ENCODE assay signal across 16 cellular contexts in the genomic region with DNA sequence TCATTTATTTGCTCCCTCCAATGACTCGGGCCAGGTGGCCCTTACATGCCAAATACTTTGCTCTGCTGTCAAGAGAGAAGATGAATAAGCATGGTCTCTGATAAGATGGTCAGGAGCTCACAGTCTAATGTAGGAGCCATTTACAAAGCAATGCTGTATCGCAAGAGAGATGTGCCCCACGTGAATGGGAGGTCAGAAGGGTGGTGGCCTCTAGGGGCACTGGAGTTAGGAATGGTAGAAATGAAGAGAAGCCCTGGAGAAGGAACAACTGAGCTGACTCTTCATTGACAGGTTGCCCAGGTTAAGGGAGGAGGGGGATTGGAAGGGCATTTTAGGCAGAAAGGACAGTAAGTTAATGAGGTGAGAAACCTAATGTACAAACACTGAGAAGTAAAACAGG.
DNase-seq lines count a peak whose midpoint lies in the region; ATAC-seq and TF ChIP-seq lines count a peak whose summit lies in the region.
"Had no signal": no experiment of that assay in that cellular context is flagged by ENCODE, and none has a peak within 500 bp of the region (broad histone marks: within the 10 kb centered on the region; RNA-seq: fewer than 3 reads in every experiment).

No MANE protein-coding gene starts in this region.

- no peak overlapping the region for H3K18ac ChIP-seq in mesendoderm (ENCODE audit: low read length)

- H3K9ac ChIP-seq in mesendoderm (ENCODE audit: low read length) = no peak overlapping the region
- H3K9ac ChIP-seq: BLaER1 had no signal

- H3K4me3 Mint-ChIP-seq in activated naive CD4-positive, alpha-beta T cell treated with anti-CD3 and anti-CD28 coated beads, Interleukin-2, amount 50 U/mL, for 24 hours = no peak overlapping the region
- H3K4me3 Mint-ChIP-seq in WTC11 = no peak overlapping the region
- H3K4me3 Mint-ChIP-seq: CD14-positive monocyte; CD4-positive, alpha-beta memory T cell; HFFc6 had no signal

- H2BK5ac ChIP-seq in mesendoderm (ENCODE audit: low read length) = no peak overlapping the region

- H3K9me3 Mint-ChIP-seq in activated naive CD4-positive, alpha-beta T cell treated with anti-CD3 and anti-CD28 coated beads, Interleukin-2, amount 50 U/mL, for 24 hours = peaks cover 10% of the 10 kb centered on the region
- H3K9me3 Mint-ChIP-seq in WTC11 = peaks cover 4% of the 10 kb centered on the region; the same call in 1 of the 2 replicates
- H3K9me3 Mint-ChIP-seq: HFFc6 had no signal

- ATAC-seq in WTC11 (peak; percentile 53; the same call in 1 of the 2 replicates), HG03571 (IDR thresholded peaks at IDR 0.05; ENCODE audit: unreplicated experiment) (no peak)
- ATAC-seq: HCT116 had no signal

- no peaks in the 10 kb centered on the region for H3K9me3 ChIP-seq in SJCRH30 (replicated peaks)
- H3K9me3 ChIP-seq: BLaER1 had no signal

- TF ChIP-seq CTCF in WTC11 (IDR thresholded peaks at IDR 0.05) = no peak

- CTCF ChIA-PET in WTC11 (lab: Charles Lee) = interaction anchor here (0.6 kb wide), 1 partner anchor 254 kb away, joined by 3 read pairs; no protein-coding TSS in a partner anchor

- H3K27me3 Mint-ChIP-seq in activated naive CD4-positive, alpha-beta T cell treated with anti-CD3 and anti-CD28 coated beads, Interleukin-2, amount 50 U/mL, for 24 hours = no peaks in the 10 kb centered on the region
- H3K27me3 Mint-ChIP-seq in WTC11 (ENCODE audit: low read depth) = peaks cover 4% of the 10 kb centered on the region; the same call in 1 of the 2 replicates
- H3K27me3 Mint-ChIP-seq: CD4-positive, alpha-beta memory T cell had no signal

- H3K4me1 ChIP-seq in mesendoderm (ENCODE audit: control insufficient read depth, low read depth, low read length) (no peaks in the 10 kb centered on the region), SJCRH30 (0 out of 2 replicates have a peak, but pooled peaks cover 5% of the 10 kb centered on the region)
- H3K4me1 ChIP-seq: BLaER1 had no signal

- no peaks in the 10 kb centered on the region for H3K27me3 ChIP-seq in mesendoderm (ENCODE audit: insufficient read depth, low read length, poor library complexity)
- H3K27me3 ChIP-seq in SJCRH30 = peaks cover 2% of the 10 kb centered on the region; the same call in 1 of the 2 replicates
- H3K27me3 ChIP-seq: BLaER1 had no signal

- no peak overlapping the region for H3K23ac ChIP-seq in mesendoderm (ENCODE audit: low read length)

- H3K36me3 ChIP-seq in mesendoderm (ENCODE audit: control insufficient read depth, insufficient read depth, low read length) = no peaks in the 10 kb centered on the region
- no peaks in the 10 kb centered on the region for H3K36me3 ChIP-seq in SJCRH30
- H3K36me3 ChIP-seq: BLaER1 had no signal

- no peaks in the 10 kb centered on the region for H3K79me1 ChIP-seq in mesendoderm (ENCODE audit: low read length)

- WGBS in mesendoderm (ENCODE audit: extremely low coverage, insufficient coverage, low lambda C conversion rate) = no CpG with 5 or more reads among the region's 3 CpGs

- H2BK120ac ChIP-seq in mesendoderm (ENCODE audit: low read depth, low read length) = no peak overlapping the region

- H3K4me1 Mint-ChIP-seq in activated naive CD4-positive, alpha-beta T cell treated with anti-CD3 and anti-CD28 coated beads, Interleukin-2, amount 50 U/mL, for 24 hours = no peaks in the 10 kb centered on the region
- H3K4me1 Mint-ChIP-seq in WTC11 = peaks cover 8% of the 10 kb centered on the region
- H3K4me1 Mint-ChIP-seq: CD14-positive monocyte; CD4-positive, alpha-beta memory T cell had no signal

- no peak overlapping the region for H2BK15ac ChIP-seq in mesendoderm (replicated peaks; ENCODE audit: low read depth)

- POLR2A ChIA-PET in WTC11 (lab: Charles Lee) = no interaction called here

- H3K27ac ChIP-seq in mesendoderm (ENCODE audit: low read depth, low read length) (no peak overlapping the region), SJCRH30 (no peak overlapping the region)
- H3K27ac ChIP-seq: BLaER1 had no signal

- no peak for DNase-seq in activated naive CD4-positive, alpha-beta T cell treated with anti-CD3 and anti-CD28 coated beads, Interleukin-2, amount 50 U/mL, for 16 hours
- DNase-seq in WTC11 (ENCODE audit: low spot score) = no peak
- peak; percentile 27 for DNase-seq in mesendoderm
- DNase-seq in NCI-H2029 (lab: John Stamatoyannopoulos, UW) = no peak
- DNase-seq in SJCRH30 = no peak
- DNase-seq: 8988T; CD4-positive, alpha-beta memory T cell; DMS153; DMS79; GF-D8; HFFc6 had no signal

- H3K27ac Mint-ChIP-seq in activated naive CD4-positive, alpha-beta T cell treated with anti-CD3 and anti-CD28 coated beads, Interleukin-2, amount 50 U/mL, for 24 hours = peak overlapping the region; percentile 26
- no peak overlapping the region for H3K27ac Mint-ChIP-seq in WTC11
- H3K27ac Mint-ChIP-seq: CD14-positive monocyte; CD4-positive, alpha-beta memory T cell; HFFc6 had no signal

- no peak overlapping the region for H4K5ac ChIP-seq in mesendoderm (ENCODE audit: low read length)

- H2AK5ac ChIP-seq in mesendoderm (ENCODE audit: low read length) = no peak overlapping the region

- no peaks in the 10 kb centered on the region for H3K79me2 ChIP-seq in mesendoderm (ENCODE audit: control insufficient read depth, insufficient read depth, low read length)

- no peaks in the 10 kb centered on the region for H3K36me3 Mint-ChIP-seq in activated naive CD4-positive, alpha-beta T cell treated with anti-CD3 and anti-CD28 coated beads, Interleukin-2, amount 50 U/mL, for 24 hours
- H3K36me3 Mint-ChIP-seq in WTC11 = no peaks in the 10 kb centered on the region
- H3K36me3 Mint-ChIP-seq: CD14-positive monocyte; CD4-positive, alpha-beta memory T cell had no signal

- H3K4me2 ChIP-seq in mesendoderm (ENCODE audit: low read length) = no peak overlapping the region
- H3K4me2 ChIP-seq: BLaER1 had no signal

- H4K8ac ChIP-seq in mesendoderm (ENCODE audit: low read depth, low read length) = no peak overlapping the region

- no peak overlapping the region for H3K4me3 ChIP-seq in mesendoderm (ENCODE audit: low read length)
- no peak overlapping the region for H3K4me3 ChIP-seq in SJCRH30
- H3K4me3 ChIP-seq: BLaER1 had no signal

- no peak overlapping the region for H3K56ac ChIP-seq in mesendoderm (ENCODE audit: low read length)

- H3K4ac ChIP-seq in mesendoderm (ENCODE audit: low read depth, low read length) = no peak overlapping the region

TF ChIP-seq in WTC11, 78 proteins besides CTCF, POLR2A, EP300 and RAD21:
- no peak for TF ChIP-seq NR1H2 (CRISPR knock-in tag; IDR thresholded peaks at IDR 0.05)
- TF ChIP-seq NR2C2 (CRISPR knock-in tag; IDR thresholded peaks at IDR 0.05) = no peak
- TF ChIP-seq ZNF232 (CRISPR knock-in tag; IDR thresholded peaks at IDR 0.05) = no peak
- TF ChIP-seq, protein P1, sequence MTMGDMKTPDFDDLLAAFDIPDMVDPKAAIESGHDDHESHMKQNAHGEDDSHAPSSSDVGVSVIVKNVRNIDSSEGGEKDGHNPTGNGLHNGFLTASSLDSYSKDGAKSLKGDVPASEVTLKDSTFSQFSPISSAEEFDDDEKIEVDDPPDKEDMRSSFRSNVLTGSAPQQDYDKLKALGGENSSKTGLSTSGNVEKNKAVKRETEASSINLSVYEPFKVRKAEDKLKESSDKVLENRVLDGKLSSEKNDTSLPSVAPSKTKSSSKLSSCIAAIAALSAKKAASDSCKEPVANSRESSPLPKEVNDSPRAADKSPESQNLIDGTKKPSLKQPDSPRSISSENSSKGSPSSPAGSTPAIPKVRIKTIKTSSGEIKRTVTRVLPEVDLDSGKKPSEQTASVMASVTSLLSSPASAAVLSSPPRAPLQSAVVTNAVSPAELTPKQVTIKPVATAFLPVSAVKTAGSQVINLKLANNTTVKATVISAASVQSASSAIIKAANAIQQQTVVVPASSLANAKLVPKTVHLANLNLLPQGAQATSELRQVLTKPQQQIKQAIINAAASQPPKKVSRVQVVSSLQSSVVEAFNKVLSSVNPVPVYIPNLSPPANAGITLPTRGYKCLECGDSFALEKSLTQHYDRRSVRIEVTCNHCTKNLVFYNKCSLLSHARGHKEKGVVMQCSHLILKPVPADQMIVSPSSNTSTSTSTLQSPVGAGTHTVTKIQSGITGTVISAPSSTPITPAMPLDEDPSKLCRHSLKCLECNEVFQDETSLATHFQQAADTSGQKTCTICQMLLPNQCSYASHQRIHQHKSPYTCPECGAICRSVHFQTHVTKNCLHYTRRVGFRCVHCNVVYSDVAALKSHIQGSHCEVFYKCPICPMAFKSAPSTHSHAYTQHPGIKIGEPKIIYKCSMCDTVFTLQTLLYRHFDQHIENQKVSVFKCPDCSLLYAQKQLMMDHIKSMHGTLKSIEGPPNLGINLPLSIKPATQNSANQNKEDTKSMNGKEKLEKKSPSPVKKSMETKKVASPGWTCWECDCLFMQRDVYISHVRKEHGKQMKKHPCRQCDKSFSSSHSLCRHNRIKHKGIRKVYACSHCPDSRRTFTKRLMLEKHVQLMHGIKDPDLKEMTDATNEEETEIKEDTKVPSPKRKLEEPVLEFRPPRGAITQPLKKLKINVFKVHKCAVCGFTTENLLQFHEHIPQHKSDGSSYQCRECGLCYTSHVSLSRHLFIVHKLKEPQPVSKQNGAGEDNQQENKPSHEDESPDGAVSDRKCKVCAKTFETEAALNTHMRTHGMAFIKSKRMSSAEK (CRISPR knock-in tag; IDR thresholded peaks at IDR 0.05; ENCODE audit: borderline replicate concordance) = no peak
- TF ChIP-seq KAT7 (CRISPR knock-in tag; IDR thresholded peaks at IDR 0.05; ENCODE audit: borderline replicate concordance) = no peak
- no peak for TF ChIP-seq ZNF317 (CRISPR knock-in tag; IDR thresholded peaks at IDR 0.05; ENCODE audit: borderline replicate concordance, low read depth)
